In genomic region chr5:79929095-79929494, GRCh38 we compare ENCODE assay signal across 16 cellular contexts.
A peak's percentile ranks its signal among the peaks of the same experiment; 100 is the strongest.
DNase-seq lines count a peak whose midpoint lies in the region; ATAC-seq and TF ChIP-seq lines count a peak whose summit lies in the region.
"Had no signal": no experiment of that assay in that cellular context is flagged by ENCODE, and none has a peak within 500 bp of the region (broad histone marks: within the 10 kb centered on the region; RNA-seq: fewer than 3 reads in every experiment).

No MANE protein-coding gene starts in this region.

- no peak overlapping the region for H3K4me3 ChIP-seq in GM12865 (ENCODE audit: low read depth, low read length)
- H3K4me3 ChIP-seq: Peyer's patch had no signal

- DNase-seq in DMS 273 (lab: John Stamatoyannopoulos, UW; ENCODE audit: unreplicated experiment) = peak; percentile 89
- DNase-seq in GM12865 (ENCODE audit: low read depth) = peak; percentile 5
- peak; percentile 64 for DNase-seq in NCI-H2171 treated with DMSO at 0.1 percent for 48 hours (lab: John Stamatoyannopoulos, UW)
- peak; percentile 5 for DNase-seq in pons (ENCODE audit: low spot score)
- no peak for DNase-seq in C1 segment of cervical spinal cord (lab: John Stamatoyannopoulos, UW)
- no peak for DNase-seq in NCI-H226
- DNase-seq: AML-193, Calu3, EL, H7, NCI-H146, NCI-H2227 treated with DMSO at 0.1 percent for 48 hours, NCI-H748 treated with DMSO at 0.1 percent for 48 hours, Peyer's patch, SHP77 treated with DMSO at 0.1 percent for 48 hours had no signal

- no peak for TF ChIP-seq CTCF in GM12865 (IDR thresholded peaks at IDR 0.05; ENCODE audit: insufficient read depth, low read depth, low read length, missing control alignments)

- ATAC-seq in HG02938 (IDR thresholded peaks at IDR 0.05; ENCODE audit: unreplicated experiment) = no peak

Comparison
In these comparisons a context has a peak if more than half of its experiments do, and no peak if none do; other contexts are left out.
1. DNase-seq: peak in DMS 273 (single experiment), GM12865 (single experiment), NCI-H2171 treated with DMSO at 0.1 percent for 48 hours (single experiment) and pons (single experiment); none in C1 segment of cervical spinal cord (0 of 14) and NCI-H226 (single experiment).